In genomic region chr4:21596521-21596920, GRCh38 we compare ENCODE assay signal across 28 cellular contexts.
DNase-seq lines count a peak whose midpoint lies in the region; ATAC-seq and TF ChIP-seq lines count a peak whose summit lies in the region.
"Had no signal": no experiment of that assay in that cellular context is flagged by ENCODE, and none has a peak within 500 bp of the region (broad histone marks: within the 10 kb centered on the region; RNA-seq: fewer than 3 reads in every experiment).

No MANE protein-coding gene starts in this region.

- H2AFZ ChIP-seq in hepatocyte = no peak overlapping the region

- WGBS in hepatocyte (ENCODE audit: low lambda C conversion rate, missing lambda C conversion rate) = 66% methylated on average over 5 of the region's 5 CpGs

- H3K9me3 ChIP-seq in hepatocyte (ENCODE audit: low read depth) (no peaks in the 10 kb centered on the region), vagina (no peaks in the 10 kb centered on the region)
- no peaks in the 10 kb centered on the region for H3K9me3 ChIP-seq in CD8-positive, alpha-beta memory T cell (ENCODE audit: low read length)
- H3K9me3 ChIP-seq: BE2C, Caco-2, esophagus squamous epithelium, right atrium auricular region, SK-N-SH, tibial artery had no signal

- no peaks in the 10 kb centered on the region for H3K36me3 Mint-ChIP-seq in CD8-positive, alpha-beta memory T cell
- H3K36me3 Mint-ChIP-seq: activated naive CD8-positive, alpha-beta T cell treated with anti-CD3 and anti-CD28 coated beads, Interleukin-2, amount 10 ng/mL, durations not matched to agents 7 days and 5 days; brain; naive thymus-derived CD4-positive, alpha-beta T cell had no signal

- H3K4me3 Mint-ChIP-seq in CD8-positive, alpha-beta memory T cell = no peak overlapping the region
- H3K4me3 Mint-ChIP-seq: activated naive CD8-positive, alpha-beta T cell treated with anti-CD3 and anti-CD28 coated beads, Interleukin-2, amount 10 ng/mL, durations not matched to agents 7 days and 5 days; naive thymus-derived CD4-positive, alpha-beta T cell had no signal

- TF ChIP-seq POLR2A in vagina (IDR thresholded peaks at IDR 0.05) = no peak

- no peaks in the 10 kb centered on the region for H4K20me1 ChIP-seq in hepatocyte (ENCODE audit: insufficient read depth, poor library complexity, severe bottlenecking)

- H3K4me2 ChIP-seq in hepatocyte = no peak overlapping the region
- H3K4me2 ChIP-seq: SK-N-SH had no signal

- H3K4me1 ChIP-seq in hepatocyte (ENCODE audit: insufficient read depth) (peaks cover 6% of the 10 kb centered on the region), vagina (no peaks in the 10 kb centered on the region)
- no peaks in the 10 kb centered on the region for H3K4me1 ChIP-seq in CD8-positive, alpha-beta memory T cell (ENCODE audit: insufficient read depth, low read length)
- H3K4me1 ChIP-seq: Caco-2, esophagus squamous epithelium, right atrium auricular region, spleen, tibial artery had no signal

- CTCF ChIA-PET in CD8-positive, alpha-beta memory T cell (lab: Charles Lee) = no interaction called here

- H3K27me3 ChIP-seq in hepatocyte (no peaks in the 10 kb centered on the region), vagina (no peaks in the 10 kb centered on the region)
- H3K27me3 ChIP-seq in CD8-positive, alpha-beta memory T cell (ENCODE audit: insufficient read depth, low read length, poor library complexity, severe bottlenecking) = no peaks in the 10 kb centered on the region
- H3K27me3 ChIP-seq: BE2C, esophagus squamous epithelium, right atrium auricular region, spleen, tibial artery had no signal

- H3K4me3 ChIP-seq in hepatocyte = no peak overlapping the region
- no peak overlapping the region for H3K4me3 ChIP-seq in CD8-positive, alpha-beta memory T cell (ENCODE audit: low read length)
- no peak overlapping the region for H3K4me3 ChIP-seq in vagina
- H3K4me3 ChIP-seq: esophagus squamous epithelium, right atrium auricular region, spleen, tibial artery had no signal

- intact Hi-C loops in vagina (cut with DNase I) = no loop called here

- H3K9me2 ChIP-seq in hepatocyte (replicated peaks; ENCODE audit: insufficient read depth) = no peaks in the 10 kb centered on the region
- H3K9me2 ChIP-seq: SK-N-SH had no signal

- H3K27me3 Mint-ChIP-seq in CD8-positive, alpha-beta memory T cell = no peaks in the 10 kb centered on the region
- H3K27me3 Mint-ChIP-seq: activated naive CD8-positive, alpha-beta T cell treated with anti-CD3 and anti-CD28 coated beads, Interleukin-2, amount 10 ng/mL, durations not matched to agents 7 days and 5 days had no signal

- H3K27ac Mint-ChIP-seq in CD8-positive, alpha-beta memory T cell = no peak overlapping the region
- H3K27ac Mint-ChIP-seq: activated naive CD8-positive, alpha-beta T cell treated with anti-CD3 and anti-CD28 coated beads, Interleukin-2, amount 10 ng/mL, durations not matched to agents 7 days and 5 days; naive thymus-derived CD4-positive, alpha-beta T cell had no signal

- DNase-seq in NCI-H2081 (lab: John Stamatoyannopoulos, UW) (peak; percentile 9 to 43), NCI-H2081 treated with DMSO at 0.1 percent for 48 hours (lab: John Stamatoyannopoulos, UW) (no peak), NCI-H748 treated with DMSO at 0.1 percent for 48 hours (lab: John Stamatoyannopoulos, UW) (peak; percentile 27), hepatocyte (ENCODE audit: low spot score) (peak; percentile 10), NCI-H2107 (lab: John Stamatoyannopoulos, UW) (no peak), vagina (ENCODE audit: extremely low spot score in 2 of 2) (no peak)
- DNase-seq in CD8-positive, alpha-beta memory T cell = no peak
- DNase-seq: activated CD4-positive, alpha-beta T cell treated with anti-CD3 and anti-CD28 coated beads, Interleukin-2, amount 50 U/mL, for 1 hour; activated CD8-positive, alpha-beta memory T cell treated with anti-CD3 and anti-CD28 coated beads, Interleukin-2, amount 50 U/mL, for 4 hours; activated naive CD8-positive, alpha-beta T cell treated with anti-CD3 and anti-CD28 coated beads, Interleukin-2, amount 10 ng/mL, durations not matched to agents 7 days and 5 days; BE2C; Caco-2; esophagus squamous epithelium; IMR-90; kidney glomerular epithelial cell; mesenchymal stem cell; naive thymus-derived CD4-positive, alpha-beta T cell; NCI-H1694; SK-N-SH; spleen; stimulated activated CD4-positive, alpha-beta T cell treated with anti-CD3 and anti-CD28 coated beads, Interleukin-4, amount 100 ng/mL, for 1 hour; stimulated activated naive CD4-positive, alpha-beta T cell treated with Interleukin-2 at 50 U/mL for 16 hours; T-helper 2 cell; tibial artery had no signal

- peaks cover 4 to 27% (median 11%) of the 10 kb centered on the region in 5 donors for H3K9me3 Mint-ChIP-seq in CD8-positive, alpha-beta memory T cell
- H3K9me3 Mint-ChIP-seq: brain had no signal

- no peak for TF ChIP-seq CTCF in hepatocyte (IDR thresholded peaks at IDR 0.05; ENCODE audit: poor library complexity)
- no peak for TF ChIP-seq CTCF in vagina (IDR thresholded peaks at IDR 0.05)

- POLR2A ChIA-PET in CD8-positive, alpha-beta memory T cell (lab: Charles Lee) = no interaction called here

- no peak for ATAC-seq in GM18519 (IDR thresholded peaks at IDR 0.05; ENCODE audit: low FRiP score, unreplicated experiment)
- ATAC-seq: naive thymus-derived CD4-positive, alpha-beta T cell had no signal

- no peaks in the 10 kb centered on the region for H3K36me3 ChIP-seq in hepatocyte (replicated peaks; ENCODE audit: insufficient read depth, low read depth)
- H3K36me3 ChIP-seq in CD8-positive, alpha-beta memory T cell (ENCODE audit: insufficient read depth, low read length) = no peaks in the 10 kb centered on the region
- H3K36me3 ChIP-seq in vagina = no peaks in the 10 kb centered on the region
- H3K36me3 ChIP-seq: esophagus squamous epithelium, right atrium auricular region, spleen, tibial artery had no signal

- H3K27ac ChIP-seq in hepatocyte (peak overlapping the region; percentile 45), vagina (no peak overlapping the region)
- H3K27ac ChIP-seq in CD8-positive, alpha-beta memory T cell (ENCODE audit: low read depth, low read length) = no peak overlapping the region
- H3K27ac ChIP-seq: esophagus squamous epithelium, right atrium auricular region, RWPE1, spleen, tibial artery had no signal

- H3K4me1 Mint-ChIP-seq in CD8-positive, alpha-beta memory T cell = no peaks in the 10 kb centered on the region
- H3K4me1 Mint-ChIP-seq: activated naive CD8-positive, alpha-beta T cell treated with anti-CD3 and anti-CD28 coated beads, Interleukin-2, amount 10 ng/mL, durations not matched to agents 7 days and 5 days; naive thymus-derived CD4-positive, alpha-beta T cell had no signal

- H3K79me2 ChIP-seq in hepatocyte = no peaks in the 10 kb centered on the region

Comparison
In these comparisons a context has a peak if more than half of its experiments do, and no peak if none do; other contexts are left out.
1. DNase-seq: peak in NCI-H2081 (2 of 2), NCI-H748 treated with DMSO at 0.1 percent for 48 hours (single experiment) and hepatocyte (single experiment); none in NCI-H2081 treated with DMSO at 0.1 percent for 48 hours (single experiment), NCI-H2107 (single experiment), CD8-positive, alpha-beta memory T cell (0 of 5) and vagina (0 of 2).